Comparison of ENCODE assay signal across 25 cellular contexts in genomic region chr4:16715482-16715881, GRCh38.
A peak's percentile ranks its signal among the peaks of the same experiment; 100 is the strongest.
DNase-seq lines count a peak whose midpoint lies in the region; ATAC-seq and TF ChIP-seq lines count a peak whose summit lies in the region.
"Had no signal": no experiment of that assay in that cellular context is flagged by ENCODE, and none has a peak within 500 bp of the region (broad histone marks: within the 10 kb centered on the region; RNA-seq: fewer than 3 reads in every experiment).

No MANE protein-coding gene starts in this region.

- no peak overlapping the region for H3K4me2 ChIP-seq in GM23248 (ENCODE audit: unreplicated experiment)
- H3K4me2 ChIP-seq: A549, KMS-11 had no signal

- no peak overlapping the region for H3K27ac ChIP-seq in GM23248
- H3K27ac ChIP-seq: A549, C4-2B, KMS-11, RWPE1, SK-N-MC had no signal

- peaks cover 0 to 9% (median 0%) of the 10 kb centered on the region in 9 donors for H3K9me3 Mint-ChIP-seq in naive thymus-derived CD8-positive, alpha-beta T cell
- H3K9me3 Mint-ChIP-seq: CD8-positive, alpha-beta T cell had no signal

- no peaks in the 10 kb centered on the region for H4K20me1 ChIP-seq in GM23248 (ENCODE audit: insufficient read depth)

- peaks cover 0 to 6% (median 2%) of the 10 kb centered on the region in 5 donors for H3K27me3 Mint-ChIP-seq in naive thymus-derived CD8-positive, alpha-beta T cell
- H3K27me3 Mint-ChIP-seq: B cell had no signal

- no peak overlapping the region for H3K9ac ChIP-seq in GM23248
- H3K9ac ChIP-seq: KMS-11 had no signal

- H3K79me2 ChIP-seq in GM23248 (ENCODE audit: insufficient read depth) = peaks cover 38% of the 10 kb centered on the region

- in situ Hi-C loops in GM23248 (cut with MboI) = no loop called here

- ATAC-seq in sciatic nerve (peak; percentile 48), GM21528 (IDR thresholded peaks at IDR 0.05; ENCODE audit: low FRiP score, unreplicated experiment) (no peak)
- no peak for ATAC-seq in naive thymus-derived CD8-positive, alpha-beta T cell
- ATAC-seq: A549; CD8-positive, alpha-beta T cell; HCT116; Panc1 had no signal

- H3K9me3 ChIP-seq in GM23248 (ENCODE audit: low read depth) = no peaks in the 10 kb centered on the region
- H3K9me3 ChIP-seq: A549, Caco-2 had no signal

- no peaks in the 10 kb centered on the region for H3K36me3 ChIP-seq in GM23248 (ENCODE audit: low read depth)

- DNase-seq in GM23248 = peak; percentile 35
- peak; percentile 6 for DNase-seq in NCI-H226
- peak; percentile 9 for DNase-seq in fibroblast of mammary gland (ENCODE audit: low read depth)
- no peak for DNase-seq in sciatic nerve (ENCODE audit: low spot score)
- DNase-seq in naive thymus-derived CD8-positive, alpha-beta T cell = no peak
- DNase-seq in dermis blood vessel endothelial cell = no peak
- DNase-seq: Caco-2; CD8-positive, alpha-beta T cell; MM.1S; NCI-H1048; NCI-H1417; NCI-H1694; NCI-H2029 treated with DMSO at 0.1 percent for 48 hours; NCI-H526 treated with DMSO at 0.1 percent for 48 hours; SIG-M5 had no signal

- no peak overlapping the region for H3K27ac Mint-ChIP-seq in naive thymus-derived CD8-positive, alpha-beta T cell
- H3K27ac Mint-ChIP-seq: B cell; CD8-positive, alpha-beta T cell had no signal

- no peak overlapping the region for H2AFZ ChIP-seq in GM23248

- no peaks in the 10 kb centered on the region for H3K36me3 Mint-ChIP-seq in naive thymus-derived CD8-positive, alpha-beta T cell
- H3K36me3 Mint-ChIP-seq: CD8-positive, alpha-beta T cell; IgD-negative memory B cell had no signal

- POLR2A ChIA-PET in naive thymus-derived CD8-positive, alpha-beta T cell (lab: Charles Lee) = no interaction called here

- intact Hi-C loops in sciatic nerve (cut with DNase I) = no loop called here

- H3F3A ChIP-seq in GM23248 (ENCODE audit: insufficient read depth) = peaks cover 24% of the 10 kb centered on the region

- H3K4me3 ChIP-seq in GM23248 (no peak overlapping the region), fibroblast of mammary gland (ENCODE audit: control insufficient read depth, low read depth, low read length) (no peak overlapping the region)
- H3K4me3 ChIP-seq: A549, SK-N-MC had no signal

- TF ChIP-seq CTCF in fibroblast of mammary gland (conservative IDR thresholded peaks at IDR 0.05; ENCODE audit: control insufficient read depth, insufficient read depth, low read depth, low read length) = no peak

- peaks cover 35% of the 10 kb centered on the region for H3K4me1 ChIP-seq in GM23248 (ENCODE audit: insufficient read depth)
- H3K4me1 ChIP-seq: A549, Caco-2 had no signal

- no peaks in the 10 kb centered on the region for H3K27me3 ChIP-seq in GM23248 (replicated peaks; ENCODE audit: insufficient read depth)

- H3K4me1 Mint-ChIP-seq in naive thymus-derived CD8-positive, alpha-beta T cell = no peaks in the 10 kb centered on the region
- H3K4me1 Mint-ChIP-seq: B cell, IgD-negative memory B cell had no signal

- no peak overlapping the region for H3K4me3 Mint-ChIP-seq in naive thymus-derived CD8-positive, alpha-beta T cell
- H3K4me3 Mint-ChIP-seq: B cell; CD8-positive, alpha-beta T cell; IgD-negative memory B cell had no signal

- WGBS in GM23248 (ENCODE audit: low coverage in 1 of 2, low lambda C conversion rate in 2 of 2, missing lambda C conversion rate in 2 of 2), 2 experiments = 53 to 58% methylated on average over 2 of the region's 2 CpGs

- H3K9me2 ChIP-seq in GM23248 (ENCODE audit: insufficient read depth) = no peaks in the 10 kb centered on the region

Comparison
In these comparisons a context has a peak if more than half of its experiments do, and no peak if none do; other contexts are left out.
1. DNase-seq: peak in GM23248 (single experiment), NCI-H226 (single experiment) and fibroblast of mammary gland (single experiment); none in sciatic nerve (single experiment), naive thymus-derived CD8-positive, alpha-beta T cell (0 of 10) and dermis blood vessel endothelial cell (single experiment).